6 cellular contexts compared by ENCODE assay signal in the genomic region with DNA sequence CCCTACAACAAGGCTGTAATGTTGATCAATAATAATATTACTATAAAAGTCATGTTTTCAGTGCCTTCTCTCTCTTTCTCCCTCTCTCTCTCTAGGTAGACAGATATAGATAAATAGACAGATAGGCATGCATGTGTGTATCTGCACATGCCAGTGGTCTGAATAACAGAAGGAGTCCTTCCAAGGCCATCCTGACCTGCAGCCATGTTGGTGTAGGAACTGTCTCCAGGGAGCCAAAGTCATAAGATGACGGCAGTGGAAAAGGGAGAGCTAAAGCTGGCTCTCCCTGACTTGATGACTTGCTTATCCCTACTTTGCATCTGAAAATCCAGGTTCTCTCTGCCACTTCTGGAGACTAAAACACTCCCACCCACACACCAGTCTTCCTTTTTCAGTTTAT.
"Had no signal": no experiment of that assay in that cellular context is flagged by ENCODE, and none has a peak within 500 bp of the region (broad histone marks: within the 10 kb centered on the region; RNA-seq: fewer than 3 reads in every experiment).

No MANE protein-coding gene starts in this region.

- H3K27ac ChIP-seq: HL-60 had no signal

- H3K4me3 ChIP-seq: K562 had no signal

- DNase-seq: IMR-90, KBM-7, KG1 had no signal

- ATAC-seq: HepG2, K562 had no signal
